In the genomic region with DNA sequence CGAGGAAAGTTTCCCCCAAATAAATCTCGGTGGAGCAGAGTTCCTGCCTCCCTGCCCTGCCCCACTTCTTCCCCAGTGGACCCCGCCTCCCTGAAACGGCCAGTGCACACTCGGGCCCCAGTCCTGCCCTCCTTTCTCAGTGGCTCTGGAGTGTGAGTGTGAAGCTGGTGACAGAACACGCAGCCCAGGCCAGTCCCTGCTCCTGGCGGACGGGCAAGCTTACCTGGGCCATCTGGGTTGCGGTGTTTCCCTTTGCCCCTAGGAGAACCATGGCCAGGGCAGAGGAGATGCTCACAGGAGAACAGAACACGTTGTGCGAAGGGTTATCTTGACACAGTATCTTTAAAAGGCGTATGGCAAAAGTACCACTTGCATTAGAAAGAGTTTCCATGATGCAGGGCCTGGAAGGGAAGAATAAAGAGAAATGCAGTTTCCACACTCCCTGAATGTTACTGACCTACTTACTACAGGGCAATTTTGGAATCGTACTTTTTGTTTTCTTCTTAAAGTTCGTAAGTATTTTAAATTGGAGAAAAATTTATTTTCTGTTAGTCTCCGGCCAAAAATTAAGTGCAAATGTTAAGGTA, we compare ENCODE assay signal across 14 cellular contexts. TPM values are rescaled to one million over a fixed set of nuclear protein-coding genes. Genes with fewer than 3 reads are reported as not detected.
DNase-seq lines count a peak whose midpoint lies in the region; ATAC-seq and TF ChIP-seq lines count a peak whose summit lies in the region.
"Had no signal": no experiment of that assay in that cellular context is flagged by ENCODE, and none has a peak within 500 bp of the region (broad histone marks: within the 10 kb centered on the region; RNA-seq: fewer than 3 reads in every experiment).

No MANE protein-coding gene starts in this region.

- TF ChIP-seq EP300 in tibial nerve (IDR thresholded peaks at IDR 0.05), result no peak

- H3K27me3 ChIP-seq in lower lobe of right lung (ENCODE audit: low read depth) (no peaks in the 10 kb centered on the region), tibial nerve (no peaks in the 10 kb centered on the region)
- H3K27me3 ChIP-seq: transverse colon had no signal

- H3K4me1 ChIP-seq in lower lobe of right lung (peaks cover 32% of the 10 kb centered on the region), tibial nerve (peaks cover 0 to 35% (median 19%) of the 10 kb centered on the region in 4 donors)

- ATAC-seq in activated T-helper 17 cell treated with anti-CD3 and anti-CD28 coated beads, Interleukin-2, amount 50 U/mL, for 72 hours (replicated peaks), result peak; percentile 10
- ATAC-seq in lower lobe of right lung, result no peak
- ATAC-seq in HG02852 (IDR thresholded peaks at IDR 0.05; ENCODE audit: unreplicated experiment), result no peak
- ATAC-seq: HepG2 had no signal

- no peak for DNase-seq in activated naive CD4-positive, alpha-beta T cell treated with anti-CD3 and anti-CD28 coated beads for 36 hours
- no peak for DNase-seq in activated naive CD4-positive, alpha-beta T cell (lab: John Stamatoyannopoulos, UW)
- no peak for DNase-seq in lower lobe of right lung
- no peak for DNase-seq in tibial nerve (ENCODE audit: low spot score in 2 of 2)
- no peak for DNase-seq in GM13977 (ENCODE audit: low spot score)
- DNase-seq in stimulated activated naive CD4-positive, alpha-beta T cell treated with Interleukin-2 at 50 U/mL for 16 hours (lab: John Stamatoyannopoulos, UW), result no peak
- DNase-seq: GF-D8, NCI-H187 treated with DMSO at 0.1 percent for 48 hours, T-helper 9 cell, transverse colon had no signal

- no peaks in the 10 kb centered on the region for H3K9me3 ChIP-seq in lower lobe of right lung
- H3K9me3 ChIP-seq in tibial nerve, result no peaks in the 10 kb centered on the region
- H3K9me3 ChIP-seq: neutrophil, transverse colon had no signal

- in situ Hi-C loops in GM13977 (cut with MboI; ENCODE audit: low pct_unique_long_range_greater_than_20kb, low sequenced_read_pairs, unreplicated experiment), result no loop called here

- H3K36me3 Mint-ChIP-seq in activated naive CD4-positive, alpha-beta T cell treated with anti-CD3 and anti-CD28 coated beads for 36 hours (ENCODE audit: low read depth), result peaks cover 66% of the 10 kb centered on the region
- H3K36me3 Mint-ChIP-seq in activated T-helper 17 cell treated with anti-CD3 and anti-CD28 coated beads, Interleukin-2, amount 50 U/mL, for 72 hours (ENCODE audit: low read depth), result peaks cover 75% of the 10 kb centered on the region

- no peaks in the 10 kb centered on the region for H3K9me3 Mint-ChIP-seq in activated naive CD4-positive, alpha-beta T cell treated with anti-CD3 and anti-CD28 coated beads for 36 hours
- H3K9me3 Mint-ChIP-seq in activated T-helper 17 cell treated with anti-CD3 and anti-CD28 coated beads, Interleukin-2, amount 50 U/mL, for 72 hours, result no peaks in the 10 kb centered on the region

- TF ChIP-seq POLR2A in tibial nerve (IDR thresholded peaks at IDR 0.05), result no peak

- peaks cover 54% of the 10 kb centered on the region for H3K4me1 Mint-ChIP-seq in activated naive CD4-positive, alpha-beta T cell treated with anti-CD3 and anti-CD28 coated beads for 36 hours (ENCODE audit: low read depth)
- peaks cover 36% of the 10 kb centered on the region for H3K4me1 Mint-ChIP-seq in activated T-helper 17 cell treated with anti-CD3 and anti-CD28 coated beads, Interleukin-2, amount 50 U/mL, for 72 hours

- H3K36me3 ChIP-seq in lower lobe of right lung (peaks cover 45% of the 10 kb centered on the region), tibial nerve (peaks cover 4 to 41% (median 6%) of the 10 kb centered on the region in 3 donors)
- H3K36me3 ChIP-seq: neutrophil had no signal

- TF ChIP-seq CTCF in lower lobe of right lung (IDR thresholded peaks at IDR 0.05) (no peak), tibial nerve (IDR thresholded peaks at IDR 0.05) (no peak), GM13977 (IDR thresholded peaks at IDR 0.05; ENCODE audit: extremely low read depth, insufficient read depth, missing control alignments) (no peak)

- peak overlapping the region; percentile 99 for H3K4me3 Mint-ChIP-seq in activated naive CD4-positive, alpha-beta T cell treated with anti-CD3 and anti-CD28 coated beads for 36 hours
- peak overlapping the region; percentile 100 for H3K4me3 Mint-ChIP-seq in activated T-helper 17 cell treated with anti-CD3 and anti-CD28 coated beads, Interleukin-2, amount 50 U/mL, for 72 hours

- H3K4me3 ChIP-seq in lower lobe of right lung (peak overlapping the region; percentile 78), tibial nerve (peak overlapping the region in 3 of 4 donors; percentile 60 to 83 (median 77))

- H3K27ac Mint-ChIP-seq in activated naive CD4-positive, alpha-beta T cell treated with anti-CD3 and anti-CD28 coated beads for 36 hours, result peak overlapping the region; percentile 96
- peak overlapping the region; percentile 98 for H3K27ac Mint-ChIP-seq in activated T-helper 17 cell treated with anti-CD3 and anti-CD28 coated beads, Interleukin-2, amount 50 U/mL, for 72 hours

- H3K27ac ChIP-seq in lower lobe of right lung (peak overlapping the region; percentile 18), tibial nerve (peak overlapping the region; percentile 15 to 96 (median 71))
- H3K27ac ChIP-seq: neutrophil had no signal

- CTCF ChIA-PET in activated naive CD4-positive, alpha-beta T cell treated with anti-CD3 and anti-CD28 coated beads for 36 hours (lab: Charles Lee), result interaction anchor here (0.6 to 4.0 kb wide), 13 partner anchors 9 to 135 kb away, joined by 3 to 32 read pairs (median 5); partner anchors contain the start of gene SERPINB1

- no peaks in the 10 kb centered on the region for H3K27me3 Mint-ChIP-seq in activated naive CD4-positive, alpha-beta T cell treated with anti-CD3 and anti-CD28 coated beads for 36 hours (ENCODE audit: low read depth)
- H3K27me3 Mint-ChIP-seq in activated T-helper 17 cell treated with anti-CD3 and anti-CD28 coated beads, Interleukin-2, amount 50 U/mL, for 72 hours, result no peaks in the 10 kb centered on the region

- intact Hi-C loops in activated naive CD4-positive, alpha-beta T cell treated with anti-CD3 and anti-CD28 coated beads for 36 hours (cut with micrococcal nuclease), result no loop called here
- intact Hi-C loops in lower lobe of right lung (cut with DNase I), result loop anchor here (10.0 kb wide), 1 partner anchor 46 kb away; no protein-coding TSS in a partner anchor

- 49 to 53% methylated on average over 14 to 15 of the region's 15 CpGs for WGBS in tibial nerve, 2 donors

RNA-seq across cellular contexts. Expression of gene SERPINB9, which starts 2.8 kb away (rescaled TPM):
- 10 to 100 TPM; 72.2 to 75.8 TPM for total RNA-seq in activated naive CD4-positive, alpha-beta T cell treated with anti-CD3 and anti-CD28 coated beads for 36 hours
- 10 to 100 TPM; 11.2 to 66.1 TPM for total RNA-seq in activated T-helper 17 cell treated with anti-CD3 and anti-CD28 coated beads, Interleukin-2, amount 50 U/mL, for 72 hours
- 12.8 TPM for total RNA-seq in lower lobe of right lung
- total RNA-seq in tibial nerve, result 10 to 100 TPM; 17.1 to 54.4 (median 35.8) TPM

RNA-seq across cellular contexts. Expression of gene SERPINB1, which starts 58.7 kb away (rescaled TPM):
- 100 to 1,000 TPM; 200 to 208 TPM for total RNA-seq in activated naive CD4-positive, alpha-beta T cell treated with anti-CD3 and anti-CD28 coated beads for 36 hours
- 10 to 100 TPM; 33.4 to 67.8 TPM for total RNA-seq in activated T-helper 17 cell treated with anti-CD3 and anti-CD28 coated beads, Interleukin-2, amount 50 U/mL, for 72 hours
- total RNA-seq in lower lobe of right lung (125 TPM), tibial nerve (10 to 100 TPM; 21.3 to 29.0 (median 23.1) TPM)
